In the genomic region with DNA sequence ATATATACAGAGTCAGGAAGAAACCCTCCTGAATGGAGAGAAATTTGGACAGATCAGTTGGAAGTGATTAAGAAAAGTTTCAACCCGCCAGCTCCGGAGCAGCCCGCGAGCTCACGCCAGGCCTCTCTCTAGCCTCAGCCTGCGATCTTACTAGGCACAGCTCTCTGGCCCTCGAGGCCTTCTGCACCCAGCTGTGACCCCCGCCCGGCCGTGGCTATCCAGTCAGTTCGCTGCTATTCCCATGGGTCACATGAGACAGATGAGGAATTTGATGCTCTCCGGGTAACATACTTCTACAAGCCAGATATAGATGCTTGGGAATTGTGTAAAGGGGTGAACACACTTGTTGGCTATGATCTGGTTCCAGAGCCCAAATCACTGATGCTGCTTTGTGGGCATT, we compare ENCODE assay signal across 22 cellular contexts. TPM values are rescaled to one million over a fixed set of nuclear protein-coding genes. Genes with fewer than 3 reads are reported as not detected.
DNase-seq lines count a peak whose midpoint lies in the region; ATAC-seq and TF ChIP-seq lines count a peak whose summit lies in the region.
"Had no signal": no experiment of that assay in that cellular context is flagged by ENCODE, and none has a peak within 500 bp of the region (broad histone marks: within the 10 kb centered on the region; RNA-seq: fewer than 3 reads in every experiment).

No MANE protein-coding gene starts in this region.

- intact Hi-C loops in heart left ventricle (cut with DNase I) (loop anchor here in 1 of 10 donors (5.0 kb wide), 1 partner anchor 35 kb away; no protein-coding TSS in a partner anchor), cardiac septum (cut with DNase I) (no loop called here), esophagus muscularis mucosa (cut with DNase I) (no loop called here)

- peak in 3 of 5 donors; percentile 38 to 64 (median 61) for DNase-seq in heart left ventricle
- no peak for DNase-seq in cardiac septum (ENCODE audit: low spot score)
- DNase-seq in chondrocyte (ENCODE audit: low spot score), result no peak
- DNase-seq in mesothelial cell of epicardium (ENCODE audit: low spot score in 2 of 2, unreplicated experiment in 2 of 2), result no peak
- DNase-seq in tibial nerve (ENCODE audit: low spot score in 2 of 2), result no peak
- no peak for DNase-seq in effector memory CD8-positive, alpha-beta T cell
- DNase-seq in stimulated activated CD4-positive, alpha-beta T cell treated with anti-CD3 and anti-CD28 coated beads, Interleukin-1b, Interleukin-23, amount 100 ng/mL, for 48 hours, result no peak
- DNase-seq in esophagus muscularis mucosa (ENCODE audit: extremely low spot score), result no peak
- DNase-seq: activated naive CD8-positive, alpha-beta T cell treated with anti-CD3 and anti-CD28 coated beads for 36 hours; CD4-positive, CD25-positive, alpha-beta regulatory T cell; colonic mucosa; DMS153; foreskin melanocyte; KG1; NCI-H1694 treated with DMSO at 0.1 percent for 48 hours; NCI-H2227 treated with DMSO at 0.1 percent for 48 hours; SHP77 treated with DMSO at 0.1 percent for 48 hours; stomach; T-cell had no signal

- no peaks in the 10 kb centered on the region for H3K9me3 ChIP-seq in heart left ventricle
- no peaks in the 10 kb centered on the region for H3K9me3 ChIP-seq in tibial nerve
- no peaks in the 10 kb centered on the region for H3K9me3 ChIP-seq in esophagus muscularis mucosa
- H3K9me3 ChIP-seq: colonic mucosa, stomach had no signal

- TF ChIP-seq EP300 in tibial nerve (IDR thresholded peaks at IDR 0.05) (no peak), esophagus muscularis mucosa (IDR thresholded peaks at IDR 0.05) (no peak)

- H3K9me3 Mint-ChIP-seq in chondrocyte (ENCODE audit: low read depth) (no peaks in the 10 kb centered on the region), mesothelial cell of epicardium (no peaks in the 10 kb centered on the region)
- H3K9me3 Mint-ChIP-seq in effector memory CD8-positive, alpha-beta T cell, result no peaks in the 10 kb centered on the region
- H3K9me3 Mint-ChIP-seq: nephron, T-cell had no signal

- TF ChIP-seq CTCF in heart left ventricle (IDR thresholded peaks at IDR 0.05) (no peak), chondrocyte (IDR thresholded peaks at IDR 0.05) (no peak), mesothelial cell of epicardium (IDR thresholded peaks at IDR 0.05; ENCODE audit: unreplicated experiment) (no peak), tibial nerve (IDR thresholded peaks at IDR 0.05) (no peak), esophagus muscularis mucosa (IDR thresholded peaks at IDR 0.05) (no peak)

- peak overlapping the region in 2 of 12 donors; percentile 5 to 38 for H3K27ac ChIP-seq in heart left ventricle
- H3K27ac ChIP-seq in tibial nerve, result peak overlapping the region; percentile 41 to 88 (median 70)
- H3K27ac ChIP-seq in esophagus muscularis mucosa (replicated peaks in 1 of 4), result peak overlapping the region in 2 of 4 donors; percentile 13 to 26
- H3K27ac ChIP-seq: colonic mucosa, stomach had no signal

- H3K4me1 Mint-ChIP-seq in chondrocyte (ENCODE audit: low read depth) (peaks cover 16% of the 10 kb centered on the region), mesothelial cell of epicardium (no peaks in the 10 kb centered on the region)
- H3K4me1 Mint-ChIP-seq in effector memory CD8-positive, alpha-beta T cell (ENCODE audit: low read depth in 2 of 2), result no peaks in the 10 kb centered on the region
- H3K4me1 Mint-ChIP-seq: activated naive CD8-positive, alpha-beta T cell treated with anti-CD3 and anti-CD28 coated beads for 36 hours; CD4-positive, CD25-positive, alpha-beta regulatory T cell; T-cell had no signal

- H3K27me3 ChIP-seq in heart left ventricle (no peaks in the 10 kb centered on the region), tibial nerve (no peaks in the 10 kb centered on the region), esophagus muscularis mucosa (no peaks in the 10 kb centered on the region)
- H3K27me3 ChIP-seq: colonic mucosa, stomach had no signal

- 63 to 67% (median 66%) methylated on average over 12 of the region's 12 CpGs for WGBS in heart left ventricle, 4 donors
- 29% methylated on average over 12 of the region's 12 CpGs for WGBS in tibial nerve, 2 donors
- WGBS in esophagus muscularis mucosa, result 90% methylated on average over 6 of the region's 12 CpGs

- H3K36me3 Mint-ChIP-seq in chondrocyte (ENCODE audit: low read depth), result no peaks in the 10 kb centered on the region
- no peaks in the 10 kb centered on the region for H3K36me3 Mint-ChIP-seq in mesothelial cell of epicardium
- H3K36me3 Mint-ChIP-seq in effector memory CD8-positive, alpha-beta T cell (ENCODE audit: insufficient read depth), result no peaks in the 10 kb centered on the region
- H3K36me3 Mint-ChIP-seq: activated naive CD8-positive, alpha-beta T cell treated with anti-CD3 and anti-CD28 coated beads for 36 hours; CD4-positive, CD25-positive, alpha-beta regulatory T cell; T-cell had no signal

- TF ChIP-seq POLR2A in heart left ventricle (IDR thresholded peaks at IDR 0.05), result no peak
- TF ChIP-seq POLR2A in tibial nerve (IDR thresholded peaks at IDR 0.05), result no peak
- TF ChIP-seq POLR2A in esophagus muscularis mucosa (IDR thresholded peaks at IDR 0.05; ENCODE audit: low read depth), result no peak

- H3K4me3 Mint-ChIP-seq in chondrocyte (ENCODE audit: unreplicated experiment), result no peak overlapping the region
- no peak overlapping the region for H3K4me3 Mint-ChIP-seq in mesothelial cell of epicardium
- no peak overlapping the region for H3K4me3 Mint-ChIP-seq in effector memory CD8-positive, alpha-beta T cell
- H3K4me3 Mint-ChIP-seq: activated naive CD8-positive, alpha-beta T cell treated with anti-CD3 and anti-CD28 coated beads for 36 hours; CD4-positive, CD25-positive, alpha-beta regulatory T cell; nephron; T-cell had no signal

- H3K4me3 ChIP-seq in heart left ventricle (no peak overlapping the region), tibial nerve (no peak overlapping the region), esophagus muscularis mucosa (no peak overlapping the region)
- H3K4me3 ChIP-seq: colonic mucosa, stomach had no signal

- H3K27ac Mint-ChIP-seq in chondrocyte (ENCODE audit: unreplicated experiment) (peak overlapping the region; percentile 10), mesothelial cell of epicardium (peak overlapping the region; percentile 57)
- no peak overlapping the region for H3K27ac Mint-ChIP-seq in effector memory CD8-positive, alpha-beta T cell
- H3K27ac Mint-ChIP-seq: activated naive CD8-positive, alpha-beta T cell treated with anti-CD3 and anti-CD28 coated beads for 36 hours; CD4-positive, CD25-positive, alpha-beta regulatory T cell; progenitor cell of endocrine pancreas; T-cell had no signal

- ATAC-seq in heart left ventricle, result peak in 1 of 4 donors; percentile 55
- ATAC-seq in effector memory CD8-positive, alpha-beta T cell (replicated peaks), result no peak
- ATAC-seq: T-cell had no signal

- no peaks in the 10 kb centered on the region for H3K27me3 Mint-ChIP-seq in chondrocyte (ENCODE audit: low read depth)
- peaks cover 7% of the 10 kb centered on the region for H3K27me3 Mint-ChIP-seq in mesothelial cell of epicardium (ENCODE audit: low read depth)
- no peaks in the 10 kb centered on the region for H3K27me3 Mint-ChIP-seq in effector memory CD8-positive, alpha-beta T cell
- H3K27me3 Mint-ChIP-seq: activated naive CD8-positive, alpha-beta T cell treated with anti-CD3 and anti-CD28 coated beads for 36 hours; progenitor cell of endocrine pancreas had no signal

- H3K36me3 ChIP-seq in heart left ventricle (no peaks in the 10 kb centered on the region), tibial nerve (no peaks in the 10 kb centered on the region), esophagus muscularis mucosa (no peaks in the 10 kb centered on the region)
- H3K36me3 ChIP-seq: colonic mucosa, stomach had no signal

- H3K4me1 ChIP-seq in heart left ventricle (no peaks in the 10 kb centered on the region), tibial nerve (peaks cover 0 to 26% (median 3%) of the 10 kb centered on the region in 4 donors), esophagus muscularis mucosa (no peaks in the 10 kb centered on the region)
- H3K4me1 ChIP-seq: colonic mucosa, stomach had no signal

RNA-seq across cellular contexts. Expression of a gene that starts 48.6 kb away (rescaled TPM):
- total RNA-seq in heart left ventricle (10 to 100 TPM; 32.0 to 77.4 (median 40.9) TPM), cardiac septum (37.3 TPM), chondrocyte (49.4 to 67.8 TPM (median 51.6 TPM) in 3 replicates), mesothelial cell of epicardium (103 to 124 TPM (median 120 TPM) in 3 replicates), tibial nerve (10 to 100 TPM; 61.4 to 90.0 (median 79.4) TPM), esophagus muscularis mucosa (10 to 100 TPM; 40.4 to 77.2 (median 57.5) TPM)
- polyA plus RNA-seq in heart left ventricle, result 10 to 100 TPM; 17.3 to 18.8 TPM
- total RNA-seq: A172; activated naive CD8-positive, alpha-beta T cell treated with anti-CD3 and anti-CD28 coated beads for 36 hours; CD4-positive, CD25-positive, alpha-beta regulatory T cell had no signal

Comparison
In these comparisons a context has a peak if more than half of its experiments do, and no peak if none do; other contexts are left out.
1. DNase-seq: peak in heart left ventricle (3 of 5); none in cardiac septum (single experiment), chondrocyte (single experiment), mesothelial cell of epicardium (0 of 2), tibial nerve (0 of 2), effector memory CD8-positive, alpha-beta T cell (0 of 3), stimulated activated CD4-positive, alpha-beta T cell treated with anti-CD3 and anti-CD28 coated beads, Interleukin-1b, Interleukin-23, amount 100 ng/mL, for 48 hours (single experiment) and esophagus muscularis mucosa (single experiment).
2. H3K27ac Mint-ChIP-seq: peak in chondrocyte (single experiment) and mesothelial cell of epicardium (single experiment); none in effector memory CD8-positive, alpha-beta T cell (0 of 2).